Comparison of ENCODE assay signal across 1 cellular context in the genomic region with DNA sequence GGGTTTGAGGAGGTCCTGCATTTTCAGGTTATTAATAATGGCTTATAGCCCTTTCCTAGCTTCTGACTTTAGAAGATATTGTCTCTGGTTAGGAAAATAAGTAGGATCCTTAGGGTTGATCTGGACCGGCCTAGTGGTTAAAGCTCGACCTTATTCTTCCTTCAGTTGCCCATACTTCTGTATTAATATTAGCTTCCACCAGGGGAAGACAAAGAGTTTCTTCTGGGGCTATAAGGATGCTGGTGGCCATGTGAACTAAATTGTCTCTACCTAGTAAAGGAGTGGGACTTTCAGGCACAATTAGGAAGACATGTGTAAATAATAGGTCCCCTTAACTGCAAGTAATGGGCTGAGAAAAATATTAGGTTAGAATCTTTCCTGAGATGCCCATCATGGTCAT.
TF ChIP-seq lines count a peak whose summit lies in the region.

No MANE protein-coding gene starts in this region.

TF ChIP-seq in SK-N-SH treated with all-trans-retinoic acid at 6 μM for 48 hours, 23 proteins besides CTCF, POLR2A, EP300 and RAD21 (continued from another document):
- no peak for TF ChIP-seq OSR1 (CRISPR knock-in tag; IDR thresholded peaks at IDR 0.05)
